1 cellular context compared by ENCODE assay signal in the genomic region with DNA sequence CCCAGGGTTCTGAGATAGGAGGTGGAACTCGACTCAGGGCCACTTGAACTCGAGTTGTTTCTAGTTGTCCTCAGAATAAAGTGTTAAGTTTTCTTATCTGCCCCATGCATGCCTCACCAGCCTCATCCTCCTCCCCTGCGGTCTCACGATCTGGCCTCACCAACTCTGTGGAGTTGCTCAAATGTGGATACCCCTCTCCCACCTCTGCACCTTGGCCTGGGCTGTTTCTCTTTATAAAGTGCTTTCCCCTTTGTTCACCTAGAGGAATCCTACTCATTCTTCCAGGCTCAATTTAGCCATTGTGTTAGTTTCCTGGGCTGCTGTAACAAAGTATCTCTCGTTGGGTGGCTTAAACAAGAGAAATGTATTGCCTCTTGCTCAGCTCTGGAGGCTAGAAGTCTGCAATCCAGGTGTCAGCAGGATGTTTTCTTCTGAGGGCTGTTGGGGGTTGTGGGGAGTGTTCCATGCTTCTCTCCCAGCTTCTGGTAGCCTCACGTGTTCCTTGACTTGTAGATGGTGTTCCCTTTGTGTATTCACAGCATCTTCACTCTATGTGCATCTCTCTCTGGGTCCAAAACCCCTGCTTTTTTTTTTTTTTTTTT.
TF ChIP-seq lines count a peak whose summit lies in the region.

No MANE protein-coding gene starts in this region.

TF ChIP-seq in K562, 482 proteins besides CTCF, POLR2A, EP300 and RAD21 (continued from another document and continues in another):
- TF ChIP-seq, protein P1, sequence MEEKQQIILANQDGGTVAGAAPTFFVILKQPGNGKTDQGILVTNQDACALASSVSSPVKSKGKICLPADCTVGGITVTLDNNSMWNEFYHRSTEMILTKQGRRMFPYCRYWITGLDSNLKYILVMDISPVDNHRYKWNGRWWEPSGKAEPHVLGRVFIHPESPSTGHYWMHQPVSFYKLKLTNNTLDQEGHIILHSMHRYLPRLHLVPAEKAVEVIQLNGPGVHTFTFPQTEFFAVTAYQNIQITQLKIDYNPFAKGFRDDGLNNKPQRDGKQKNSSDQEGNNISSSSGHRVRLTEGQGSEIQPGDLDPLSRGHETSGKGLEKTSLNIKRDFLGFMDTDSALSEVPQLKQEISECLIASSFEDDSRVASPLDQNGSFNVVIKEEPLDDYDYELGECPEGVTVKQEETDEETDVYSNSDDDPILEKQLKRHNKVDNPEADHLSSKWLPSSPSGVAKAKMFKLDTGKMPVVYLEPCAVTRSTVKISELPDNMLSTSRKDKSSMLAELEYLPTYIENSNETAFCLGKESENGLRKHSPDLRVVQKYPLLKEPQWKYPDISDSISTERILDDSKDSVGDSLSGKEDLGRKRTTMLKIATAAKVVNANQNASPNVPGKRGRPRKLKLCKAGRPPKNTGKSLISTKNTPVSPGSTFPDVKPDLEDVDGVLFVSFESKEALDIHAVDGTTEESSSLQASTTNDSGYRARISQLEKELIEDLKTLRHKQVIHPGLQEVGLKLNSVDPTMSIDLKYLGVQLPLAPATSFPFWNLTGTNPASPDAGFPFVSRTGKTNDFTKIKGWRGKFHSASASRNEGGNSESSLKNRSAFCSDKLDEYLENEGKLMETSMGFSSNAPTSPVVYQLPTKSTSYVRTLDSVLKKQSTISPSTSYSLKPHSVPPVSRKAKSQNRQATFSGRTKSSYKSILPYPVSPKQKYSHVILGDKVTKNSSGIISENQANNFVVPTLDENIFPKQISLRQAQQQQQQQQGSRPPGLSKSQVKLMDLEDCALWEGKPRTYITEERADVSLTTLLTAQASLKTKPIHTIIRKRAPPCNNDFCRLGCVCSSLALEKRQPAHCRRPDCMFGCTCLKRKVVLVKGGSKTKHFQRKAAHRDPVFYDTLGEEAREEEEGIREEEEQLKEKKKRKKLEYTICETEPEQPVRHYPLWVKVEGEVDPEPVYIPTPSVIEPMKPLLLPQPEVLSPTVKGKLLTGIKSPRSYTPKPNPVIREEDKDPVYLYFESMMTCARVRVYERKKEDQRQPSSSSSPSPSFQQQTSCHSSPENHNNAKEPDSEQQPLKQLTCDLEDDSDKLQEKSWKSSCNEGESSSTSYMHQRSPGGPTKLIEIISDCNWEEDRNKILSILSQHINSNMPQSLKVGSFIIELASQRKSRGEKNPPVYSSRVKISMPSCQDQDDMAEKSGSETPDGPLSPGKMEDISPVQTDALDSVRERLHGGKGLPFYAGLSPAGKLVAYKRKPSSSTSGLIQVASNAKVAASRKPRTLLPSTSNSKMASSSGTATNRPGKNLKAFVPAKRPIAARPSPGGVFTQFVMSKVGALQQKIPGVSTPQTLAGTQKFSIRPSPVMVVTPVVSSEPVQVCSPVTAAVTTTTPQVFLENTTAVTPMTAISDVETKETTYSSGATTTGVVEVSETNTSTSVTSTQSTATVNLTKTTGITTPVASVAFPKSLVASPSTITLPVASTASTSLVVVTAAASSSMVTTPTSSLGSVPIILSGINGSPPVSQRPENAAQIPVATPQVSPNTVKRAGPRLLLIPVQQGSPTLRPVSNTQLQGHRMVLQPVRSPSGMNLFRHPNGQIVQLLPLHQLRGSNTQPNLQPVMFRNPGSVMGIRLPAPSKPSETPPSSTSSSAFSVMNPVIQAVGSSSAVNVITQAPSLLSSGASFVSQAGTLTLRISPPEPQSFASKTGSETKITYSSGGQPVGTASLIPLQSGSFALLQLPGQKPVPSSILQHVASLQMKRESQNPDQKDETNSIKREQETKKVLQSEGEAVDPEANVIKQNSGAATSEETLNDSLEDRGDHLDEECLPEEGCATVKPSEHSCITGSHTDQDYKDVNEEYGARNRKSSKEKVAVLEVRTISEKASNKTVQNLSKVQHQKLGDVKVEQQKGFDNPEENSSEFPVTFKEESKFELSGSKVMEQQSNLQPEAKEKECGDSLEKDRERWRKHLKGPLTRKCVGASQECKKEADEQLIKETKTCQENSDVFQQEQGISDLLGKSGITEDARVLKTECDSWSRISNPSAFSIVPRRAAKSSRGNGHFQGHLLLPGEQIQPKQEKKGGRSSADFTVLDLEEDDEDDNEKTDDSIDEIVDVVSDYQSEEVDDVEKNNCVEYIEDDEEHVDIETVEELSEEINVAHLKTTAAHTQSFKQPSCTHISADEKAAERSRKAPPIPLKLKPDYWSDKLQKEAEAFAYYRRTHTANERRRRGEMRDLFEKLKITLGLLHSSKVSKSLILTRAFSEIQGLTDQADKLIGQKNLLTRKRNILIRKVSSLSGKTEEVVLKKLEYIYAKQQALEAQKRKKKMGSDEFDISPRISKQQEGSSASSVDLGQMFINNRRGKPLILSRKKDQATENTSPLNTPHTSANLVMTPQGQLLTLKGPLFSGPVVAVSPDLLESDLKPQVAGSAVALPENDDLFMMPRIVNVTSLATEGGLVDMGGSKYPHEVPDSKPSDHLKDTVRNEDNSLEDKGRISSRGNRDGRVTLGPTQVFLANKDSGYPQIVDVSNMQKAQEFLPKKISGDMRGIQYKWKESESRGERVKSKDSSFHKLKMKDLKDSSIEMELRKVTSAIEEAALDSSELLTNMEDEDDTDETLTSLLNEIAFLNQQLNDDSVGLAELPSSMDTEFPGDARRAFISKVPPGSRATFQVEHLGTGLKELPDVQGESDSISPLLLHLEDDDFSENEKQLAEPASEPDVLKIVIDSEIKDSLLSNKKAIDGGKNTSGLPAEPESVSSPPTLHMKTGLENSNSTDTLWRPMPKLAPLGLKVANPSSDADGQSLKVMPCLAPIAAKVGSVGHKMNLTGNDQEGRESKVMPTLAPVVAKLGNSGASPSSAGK (IDR thresholded peaks at IDR 0.05): peak; percentile 30; the same call in 1 of the 2 replicates
- TF ChIP-seq, protein P2, sequence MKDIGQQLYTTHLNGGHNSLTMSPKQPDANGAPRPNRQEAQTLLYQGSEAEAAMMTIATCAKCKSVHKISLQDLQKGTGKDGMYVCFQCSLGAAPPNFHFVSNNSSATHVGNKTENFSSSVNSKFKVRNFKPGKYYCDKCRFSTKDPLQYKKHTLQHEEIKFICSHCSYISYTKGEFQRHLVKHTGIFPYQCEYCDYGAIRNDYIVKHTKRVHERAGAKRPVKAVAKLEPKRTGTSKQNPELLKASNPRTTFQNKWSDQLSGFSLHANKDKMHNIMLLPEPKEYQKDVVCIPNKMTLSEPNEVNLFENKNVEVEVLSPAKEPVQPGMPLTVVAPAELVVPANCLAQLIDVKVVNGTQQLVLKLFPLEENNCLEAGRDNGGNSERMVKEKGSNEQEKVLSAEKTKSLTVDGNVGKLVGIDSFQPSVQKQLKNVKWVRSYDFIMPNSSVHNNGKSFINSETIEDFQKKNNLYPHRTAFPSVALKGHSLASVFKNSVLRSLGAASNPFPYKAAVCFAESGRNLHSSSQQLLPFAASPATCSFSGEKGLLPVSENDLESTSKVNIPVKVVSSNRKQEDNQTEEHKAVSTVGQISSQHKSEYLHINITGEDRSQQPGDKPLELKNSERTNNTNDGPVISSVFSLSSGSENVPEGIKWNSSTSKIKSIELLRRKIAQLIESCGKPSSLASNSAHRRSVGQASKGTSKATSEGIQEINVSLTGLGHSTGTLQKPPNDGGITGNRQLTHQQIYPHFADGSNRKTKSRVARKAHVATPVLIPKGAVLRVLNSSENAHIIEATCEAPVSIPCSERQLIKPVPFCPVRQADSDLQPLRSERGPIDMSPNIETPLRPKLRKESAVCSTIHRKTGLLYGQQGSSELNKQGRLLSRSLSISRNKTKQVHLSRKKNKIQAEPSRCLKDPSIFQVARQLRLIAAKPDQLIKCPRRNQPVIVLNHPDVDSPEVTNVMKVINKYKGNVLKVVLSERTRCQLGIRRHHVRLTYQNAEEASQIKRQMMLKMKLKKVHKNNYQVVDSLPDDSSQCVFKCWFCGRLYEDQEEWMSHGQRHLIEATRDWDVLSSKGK (CRISPR knock-in tag; IDR thresholded peaks at IDR 0.05): no peak
- TF ChIP-seq ZNF75A (CRISPR knock-in tag; IDR thresholded peaks at IDR 0.05) (no peak), XRCC5 (IDR thresholded peaks at IDR 0.05; ENCODE audit: low read depth, low read length) (no peak), HDAC3 (IDR thresholded peaks at IDR 0.05; ENCODE audit: borderline replicate concordance, partially characterized antibody) (peak; percentile 74), E2F3 (CRISPR knock-in tag; IDR thresholded peaks at IDR 0.05) (no peak), GTF2A2 (tag; IDR thresholded peaks at IDR 0.05) (no peak), EZH2 (IDR thresholded peaks at IDR 0.05; ENCODE audit: borderline replicate concordance, low read depth, low read length) (no peak), EP400 (IDR thresholded peaks at IDR 0.05) (peak; percentile 40; the same call in 1 of the 2 replicates), KLF13 (tag; IDR thresholded peaks at IDR 0.05; ENCODE audit: borderline replicate concordance, low read depth) (no peak), MCM5 (IDR thresholded peaks at IDR 0.05; ENCODE audit: low read depth) (no peak)
- TF ChIP-seq, protein P3, sequence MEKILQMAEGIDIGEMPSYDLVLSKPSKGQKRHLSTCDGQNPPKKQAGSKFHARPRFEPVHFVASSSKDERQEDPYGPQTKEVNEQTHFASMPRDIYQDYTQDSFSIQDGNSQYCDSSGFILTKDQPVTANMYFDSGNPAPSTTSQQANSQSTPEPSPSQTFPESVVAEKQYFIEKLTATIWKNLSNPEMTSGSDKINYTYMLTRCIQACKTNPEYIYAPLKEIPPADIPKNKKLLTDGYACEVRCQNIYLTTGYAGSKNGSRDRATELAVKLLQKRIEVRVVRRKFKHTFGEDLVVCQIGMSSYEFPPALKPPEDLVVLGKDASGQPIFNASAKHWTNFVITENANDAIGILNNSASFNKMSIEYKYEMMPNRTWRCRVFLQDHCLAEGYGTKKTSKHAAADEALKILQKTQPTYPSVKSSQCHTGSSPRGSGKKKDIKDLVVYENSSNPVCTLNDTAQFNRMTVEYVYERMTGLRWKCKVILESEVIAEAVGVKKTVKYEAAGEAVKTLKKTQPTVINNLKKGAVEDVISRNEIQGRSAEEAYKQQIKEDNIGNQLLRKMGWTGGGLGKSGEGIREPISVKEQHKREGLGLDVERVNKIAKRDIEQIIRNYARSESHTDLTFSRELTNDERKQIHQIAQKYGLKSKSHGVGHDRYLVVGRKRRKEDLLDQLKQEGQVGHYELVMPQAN (IDR thresholded peaks at IDR 0.05; ENCODE audit: borderline replicate concordance): no peak
- TF ChIP-seq, protein P4, sequence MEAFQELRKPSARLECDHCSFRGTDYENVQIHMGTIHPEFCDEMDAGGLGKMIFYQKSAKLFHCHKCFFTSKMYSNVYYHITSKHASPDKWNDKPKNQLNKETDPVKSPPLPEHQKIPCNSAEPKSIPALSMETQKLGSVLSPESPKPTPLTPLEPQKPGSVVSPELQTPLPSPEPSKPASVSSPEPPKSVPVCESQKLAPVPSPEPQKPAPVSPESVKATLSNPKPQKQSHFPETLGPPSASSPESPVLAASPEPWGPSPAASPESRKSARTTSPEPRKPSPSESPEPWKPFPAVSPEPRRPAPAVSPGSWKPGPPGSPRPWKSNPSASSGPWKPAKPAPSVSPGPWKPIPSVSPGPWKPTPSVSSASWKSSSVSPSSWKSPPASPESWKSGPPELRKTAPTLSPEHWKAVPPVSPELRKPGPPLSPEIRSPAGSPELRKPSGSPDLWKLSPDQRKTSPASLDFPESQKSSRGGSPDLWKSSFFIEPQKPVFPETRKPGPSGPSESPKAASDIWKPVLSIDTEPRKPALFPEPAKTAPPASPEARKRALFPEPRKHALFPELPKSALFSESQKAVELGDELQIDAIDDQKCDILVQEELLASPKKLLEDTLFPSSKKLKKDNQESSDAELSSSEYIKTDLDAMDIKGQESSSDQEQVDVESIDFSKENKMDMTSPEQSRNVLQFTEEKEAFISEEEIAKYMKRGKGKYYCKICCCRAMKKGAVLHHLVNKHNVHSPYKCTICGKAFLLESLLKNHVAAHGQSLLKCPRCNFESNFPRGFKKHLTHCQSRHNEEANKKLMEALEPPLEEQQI (IDR thresholded peaks at IDR 0.05): peak; percentile 80
- TF ChIP-seq, protein P5, sequence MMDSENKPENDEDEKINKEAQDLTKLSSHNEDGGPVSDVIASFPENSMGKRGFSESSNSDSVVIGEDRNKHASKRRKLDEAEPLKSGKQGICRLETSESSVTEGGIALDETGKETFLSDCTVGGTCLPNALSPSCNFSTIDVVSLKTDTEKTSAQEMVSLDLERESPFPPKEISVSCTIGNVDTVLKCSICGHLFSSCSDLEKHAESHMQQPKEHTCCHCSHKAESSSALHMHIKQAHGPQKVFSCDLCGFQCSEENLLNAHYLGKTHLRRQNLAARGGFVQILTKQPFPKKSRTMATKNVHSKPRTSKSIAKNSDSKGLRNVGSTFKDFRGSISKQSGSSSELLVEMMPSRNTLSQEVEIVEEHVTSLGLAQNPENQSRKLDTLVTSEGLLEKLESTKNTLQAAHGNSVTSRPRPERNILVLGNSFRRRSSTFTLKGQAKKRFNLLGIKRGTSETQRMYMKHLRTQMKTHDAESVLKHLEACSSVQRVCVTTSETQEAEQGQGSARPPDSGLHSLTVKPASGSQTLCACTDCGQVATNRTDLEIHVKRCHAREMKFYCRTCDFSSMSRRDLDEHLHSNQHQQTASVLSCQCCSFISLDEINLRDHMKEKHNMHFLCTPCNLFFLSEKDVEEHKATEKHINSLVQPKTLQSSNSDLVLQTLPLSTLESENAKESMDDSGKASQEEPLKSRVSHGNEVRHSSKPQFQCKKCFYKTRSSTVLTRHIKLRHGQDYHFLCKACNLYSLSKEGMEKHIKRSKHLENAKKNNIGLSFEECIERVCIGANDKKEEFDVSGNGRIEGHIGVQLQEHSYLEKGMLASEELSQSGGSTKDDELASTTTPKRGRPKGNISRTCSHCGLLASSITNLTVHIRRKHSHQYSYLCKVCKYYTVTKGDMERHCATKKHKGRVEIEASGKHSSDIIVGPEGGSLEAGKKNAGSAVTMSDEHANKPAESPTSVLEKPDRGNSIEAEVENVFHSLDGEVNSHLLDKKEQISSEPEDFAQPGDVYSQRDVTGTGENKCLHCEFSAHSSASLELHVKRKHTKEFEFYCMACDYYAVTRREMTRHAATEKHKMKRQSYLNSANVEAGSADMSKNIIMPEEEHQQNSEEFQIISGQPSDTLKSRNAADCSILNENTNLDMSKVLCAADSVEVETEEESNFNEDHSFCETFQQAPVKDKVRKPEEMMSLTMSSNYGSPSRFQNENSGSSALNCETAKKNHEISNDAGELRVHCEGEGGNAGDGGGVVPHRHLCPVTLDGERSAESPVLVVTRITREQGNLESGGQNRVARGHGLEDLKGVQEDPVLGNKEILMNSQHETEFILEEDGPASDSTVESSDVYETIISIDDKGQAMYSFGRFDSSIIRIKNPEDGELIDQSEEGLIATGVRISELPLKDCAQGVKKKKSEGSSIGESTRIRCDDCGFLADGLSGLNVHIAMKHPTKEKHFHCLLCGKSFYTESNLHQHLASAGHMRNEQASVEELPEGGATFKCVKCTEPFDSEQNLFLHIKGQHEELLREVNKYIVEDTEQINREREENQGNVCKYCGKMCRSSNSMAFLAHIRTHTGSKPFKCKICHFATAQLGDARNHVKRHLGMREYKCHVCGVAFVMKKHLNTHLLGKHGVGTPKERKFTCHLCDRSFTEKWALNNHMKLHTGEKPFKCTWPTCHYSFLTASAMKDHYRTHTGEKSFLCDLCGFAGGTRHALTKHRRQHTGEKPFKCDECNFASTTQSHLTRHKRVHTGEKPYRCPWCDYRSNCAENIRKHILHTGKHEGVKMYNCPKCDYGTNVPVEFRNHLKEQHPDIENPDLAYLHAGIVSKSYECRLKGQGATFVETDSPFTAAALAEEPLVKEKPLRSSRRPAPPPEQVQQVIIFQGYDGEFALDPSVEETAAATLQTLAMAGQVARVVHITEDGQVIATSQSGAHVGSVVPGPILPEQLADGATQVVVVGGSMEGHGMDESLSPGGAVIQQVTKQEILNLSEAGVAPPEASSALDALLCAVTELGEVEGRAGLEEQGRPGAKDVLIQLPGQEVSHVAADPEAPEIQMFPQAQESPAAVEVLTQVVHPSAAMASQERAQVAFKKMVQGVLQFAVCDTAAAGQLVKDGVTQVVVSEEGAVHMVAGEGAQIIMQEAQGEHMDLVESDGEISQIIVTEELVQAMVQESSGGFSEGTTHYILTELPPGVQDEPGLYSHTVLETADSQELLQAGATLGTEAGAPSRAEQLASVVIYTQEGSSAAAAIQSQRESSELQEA (IDR thresholded peaks at IDR 0.05; ENCODE audit: low read depth): no peak
